Comparison of ENCODE assay signal across 19 cellular contexts in the genomic region with DNA sequence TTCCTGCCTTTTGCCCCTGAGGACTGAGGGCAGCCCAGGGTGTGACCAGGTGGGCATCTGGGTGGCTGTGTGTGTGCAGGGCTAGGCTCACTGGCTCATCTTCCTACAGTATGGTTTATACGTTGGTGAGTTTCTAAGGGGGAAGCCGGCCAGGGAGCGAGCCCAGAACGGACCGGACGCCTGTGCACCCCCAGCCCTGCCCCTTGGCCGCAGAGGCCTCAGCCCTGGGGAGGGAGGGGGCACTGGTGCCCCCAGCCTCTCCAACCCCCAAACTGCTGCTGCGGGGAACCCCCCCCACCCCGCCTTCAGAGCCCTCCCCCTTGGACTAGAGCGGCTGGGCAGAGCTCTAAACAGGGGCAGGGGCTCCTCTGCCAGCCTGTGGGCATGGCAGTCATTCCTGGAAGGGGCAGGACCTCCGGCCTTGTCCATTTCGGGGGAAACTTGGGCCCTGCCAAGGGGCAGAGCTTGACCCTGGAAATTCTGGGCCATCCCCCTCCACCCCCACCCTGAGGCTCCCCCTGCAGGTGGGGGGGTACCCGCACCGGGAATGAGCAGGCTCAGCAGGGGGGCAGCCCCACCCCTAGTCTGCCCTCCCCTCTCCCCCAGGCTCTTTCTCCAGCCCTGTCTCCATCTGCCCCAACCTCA. TPM values are rescaled to one million over a fixed set of nuclear protein-coding genes. Genes with fewer than 3 reads are reported as not detected.
DNase-seq lines count a peak whose midpoint lies in the region; ATAC-seq and TF ChIP-seq lines count a peak whose summit lies in the region.
"Had no signal": no experiment of that assay in that cellular context is flagged by ENCODE, and none has a peak within 500 bp of the region (broad histone marks: within the 10 kb centered on the region; RNA-seq: fewer than 3 reads in every experiment).

No MANE protein-coding gene starts in this region.

- H3K4me3 ChIP-seq in GM12875 (ENCODE audit: low read depth, low read length): no peak overlapping the region
- no peak overlapping the region for H3K4me3 ChIP-seq in coronary artery
- H3K4me3 ChIP-seq: mucosa of descending colon, tibial nerve had no signal

- no peak overlapping the region for H3K4me3 Mint-ChIP-seq in CD4-positive, alpha-beta T cell
- no peak overlapping the region for H3K4me3 Mint-ChIP-seq in WTC11
- peak overlapping the region; percentile 90 for H3K4me3 Mint-ChIP-seq in neural crest cell
- H3K4me3 Mint-ChIP-seq: activated CD8-positive, alpha-beta T cell treated with anti-CD3 and anti-CD28 coated beads for 36 hours; CD14-positive monocyte had no signal

- intact Hi-C loops in CD4-positive, alpha-beta T cell (cut with DNase I, micrococcal nuclease): loop anchor here in 1 of 2 experiments (10.0 kb wide), 1 partner anchor 429 kb away; the partner anchor contains the start of gene CFL1

- H3K27me3 Mint-ChIP-seq in CD4-positive, alpha-beta T cell: no peaks in the 10 kb centered on the region
- H3K27me3 Mint-ChIP-seq in WTC11 (ENCODE audit: low read depth): peaks cover 22% of the 10 kb centered on the region
- H3K27me3 Mint-ChIP-seq in neural crest cell (ENCODE audit: low read depth): peaks cover 17% of the 10 kb centered on the region

- CTCF ChIA-PET in CD4-positive, alpha-beta T cell (lab: Charles Lee): interaction anchor here (1.0 to 1.9 kb wide), 4 partner anchors 10 to 155 kb away, joined by 3 to 54 read pairs (median 4); partner anchors contain the start of gene MRPL11
- CTCF ChIA-PET in WTC11 (lab: Charles Lee): interaction anchor here (0.9 to 3.5 kb wide), 15 partner anchors 8 to 281 kb away, joined by 3 to 36 read pairs (median 9); partner anchors contain the start of genes BANF1, CD248, EIF1AD and RAB1B

- peaks cover 40% of the 10 kb centered on the region for H3K4me1 Mint-ChIP-seq in CD4-positive, alpha-beta T cell (ENCODE audit: low read depth)
- peaks cover 24% of the 10 kb centered on the region for H3K4me1 Mint-ChIP-seq in WTC11
- H3K4me1 Mint-ChIP-seq in neural crest cell: peaks cover 51% of the 10 kb centered on the region

- no peaks in the 10 kb centered on the region for H3K9me3 Mint-ChIP-seq in CD4-positive, alpha-beta T cell
- H3K9me3 Mint-ChIP-seq in WTC11 (no peaks in the 10 kb centered on the region), neural crest cell (no peaks in the 10 kb centered on the region)
- H3K9me3 Mint-ChIP-seq: activated CD8-positive, alpha-beta T cell treated with anti-CD3 and anti-CD28 coated beads for 36 hours had no signal

- POLR2A ChIA-PET in CD4-positive, alpha-beta T cell (lab: Charles Lee): interaction anchor here (0.9 to 6.5 kb wide), 4 partner anchors 15 to 394 kb away, joined by 3 to 34 read pairs (median 6); partner anchors contain the start of gene RAB1B
- POLR2A ChIA-PET in WTC11 (lab: Charles Lee): no interaction called here

- no peak for TF ChIP-seq CTCF in CD4-positive, alpha-beta T cell (IDR thresholded peaks at IDR 0.05)
- TF ChIP-seq CTCF in GM12875 (IDR thresholded peaks at IDR 0.05; ENCODE audit: borderline replicate concordance, insufficient read depth, low read depth, low read length): 0 out of 2 replicates have a peak, but pooled peaks have one; percentile 12
- TF ChIP-seq CTCF in WTC11 (IDR thresholded peaks at IDR 0.05): no peak
- TF ChIP-seq CTCF in neural crest cell (conservative IDR thresholded peaks at IDR 0.05): no peak
- no peak for TF ChIP-seq CTCF in coronary artery (IDR thresholded peaks at IDR 0.05)

- ATAC-seq in CD4-positive, alpha-beta T cell (ENCODE audit: poor library complexity): no peak
- no peak for ATAC-seq in WTC11

- H3K36me3 Mint-ChIP-seq in CD4-positive, alpha-beta T cell (ENCODE audit: low read depth): peaks cover 10% of the 10 kb centered on the region
- H3K36me3 Mint-ChIP-seq in WTC11: no peaks in the 10 kb centered on the region
- H3K36me3 Mint-ChIP-seq in neural crest cell (ENCODE audit: low read depth): no peaks in the 10 kb centered on the region

- H3K27me3 ChIP-seq in CD4-positive, alpha-beta T cell (ENCODE audit: control insufficient read depth, insufficient read depth, low read length): no peaks in the 10 kb centered on the region

- H3K27ac ChIP-seq in CD4-positive, alpha-beta T cell (ENCODE audit: low read depth, low read length): no peak overlapping the region
- H3K27ac ChIP-seq in coronary artery: no peak overlapping the region

- H3K27ac Mint-ChIP-seq in CD4-positive, alpha-beta T cell: peak overlapping the region; percentile 81
- H3K27ac Mint-ChIP-seq in WTC11 (0 out of 2 replicates have a peak overlapping the region, but pooled peaks have one; percentile 15), neural crest cell (ENCODE audit: unreplicated experiment) (no peak overlapping the region)

- H3K9me3 ChIP-seq in CD4-positive, alpha-beta T cell (ENCODE audit: control insufficient read depth, low read length): no peaks in the 10 kb centered on the region
- H3K9me3 ChIP-seq: mucosa of descending colon, tibial nerve had no signal

- DNase-seq in CD4-positive, alpha-beta T cell: no peak
- DNase-seq in WTC11 (ENCODE audit: low spot score): no peak
- no peak for DNase-seq in neural crest cell (ENCODE audit: low read depth, low spot score)
- no peak for DNase-seq in iPS-NIHi7 (ENCODE audit: extremely low spot score)
- no peak for DNase-seq in stimulated activated naive CD4-positive, alpha-beta T cell treated with Interleukin-2 at 50 U/mL for 16 hours (lab: John Stamatoyannopoulos, UW)
- no peak for DNase-seq in coronary artery (ENCODE audit: low spot score)
- DNase-seq in NCI-H1417 (lab: John Stamatoyannopoulos, UW): no peak
- DNase-seq: activated CD8-positive, alpha-beta T cell treated with anti-CD3 and anti-CD28 coated beads for 36 hours; activated effector memory CD4-positive, alpha-beta T cell treated with Interleukin-2 at 50 U/mL for 16 hours; amygdala; NCI-H2029; NCI-H510A treated with DMSO at 0.1 percent for 48 hours; OCI-M1 had no signal

TF ChIP-seq in WTC11, 78 proteins besides CTCF, POLR2A, EP300 and RAD21:
- no peak for TF ChIP-seq JAZF1 (CRISPR knock-in tag; IDR thresholded peaks at IDR 0.05)
- TF ChIP-seq MLX (CRISPR knock-in tag; IDR thresholded peaks at IDR 0.05): no peak
- TF ChIP-seq PRRX2 (CRISPR knock-in tag; IDR thresholded peaks at IDR 0.05): no peak
- TF ChIP-seq, protein P1, sequence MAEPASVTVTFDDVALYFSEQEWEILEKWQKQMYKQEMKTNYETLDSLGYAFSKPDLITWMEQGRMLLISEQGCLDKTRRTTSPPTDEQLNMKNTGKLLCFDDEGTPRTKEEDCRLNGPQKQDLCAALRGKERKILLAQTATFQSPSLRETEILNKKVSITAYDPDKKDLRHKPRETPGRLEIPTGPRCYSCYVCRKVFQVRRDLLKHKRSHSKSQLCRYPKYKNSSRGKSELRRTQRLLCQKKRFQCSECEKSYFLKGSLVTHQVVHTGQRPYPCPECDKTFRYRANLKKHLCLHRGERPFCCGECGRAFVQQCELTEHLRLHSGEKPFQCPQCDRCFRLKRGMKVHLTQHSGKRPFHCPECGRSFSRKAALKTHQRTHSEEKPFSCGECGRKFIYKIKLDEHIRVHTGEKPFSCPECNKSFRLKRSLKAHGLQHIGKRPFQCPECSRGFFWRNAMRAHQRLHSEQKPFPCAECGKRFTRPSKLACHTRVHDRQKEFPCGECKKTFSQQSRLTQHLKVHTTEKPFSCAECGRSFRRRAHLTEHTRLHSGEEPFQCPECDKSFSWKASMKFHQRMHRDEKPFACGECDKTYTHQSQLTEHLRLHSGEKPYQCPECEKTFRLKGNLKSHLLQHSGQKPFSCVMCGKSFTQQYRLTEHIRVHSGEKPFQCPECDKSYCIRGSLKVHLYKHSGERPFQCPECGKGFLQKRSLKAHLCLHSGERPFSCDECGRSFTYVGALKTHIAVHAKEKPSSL (CRISPR knock-in tag; conservative IDR thresholded peaks at IDR 0.05): no peak

RNA-seq across cellular contexts. Expression of gene YIF1A, which starts 5.4 kb away (rescaled TPM):
- total RNA-seq in CD4-positive, alpha-beta T cell: 10 to 100 TPM; 17.4 to 21.1 TPM
- total RNA-seq in WTC11 (2021) (86.0 to 86.9 TPM (median 86.4 TPM) in 3 replicates), neural crest cell (59.4 and 60.9 TPM in 2 replicates)

RNA-seq across cellular contexts. Expression of gene CNIH2, which starts 5.6 kb away (rescaled TPM):
- total RNA-seq in CD4-positive, alpha-beta T cell: 1 to 10 TPM; 4.1 to 6.2 TPM
- total RNA-seq in WTC11 (2021) (12.2 to 12.9 TPM (median 12.2 TPM) in 3 replicates), neural crest cell (44.6 and 46.0 TPM in 2 replicates)
- total RNA-seq: skeletal muscle tissue, tibial nerve had no signal

RNA-seq across cellular contexts. Expression of gene TMEM151A, which starts 8.1 kb away (rescaled TPM):
- under 1 TPM; 0.11 to 0.14 TPM for total RNA-seq in CD4-positive, alpha-beta T cell
- total RNA-seq in WTC11 (2021) (2.2 to 2.3 TPM (median 2.3 TPM) in 3 replicates), neural crest cell (0.57 and 1.0 TPM in 2 replicates)
- total RNA-seq: activated CD8-positive, alpha-beta T cell treated with anti-CD3 and anti-CD28 coated beads for 36 hours; HT1080; skeletal muscle tissue; tibial nerve had no signal

RNA-seq across cellular contexts. Expression of gene RAB1B, which starts 15.1 kb away (rescaled TPM):
- 10 to 100 TPM; 27.4 to 29.4 TPM for total RNA-seq in CD4-positive, alpha-beta T cell
- total RNA-seq in WTC11 (2021) (125 to 134 TPM (median 130 TPM) in 3 replicates), neural crest cell (114 and 116 TPM in 2 replicates)

RNA-seq across cellular contexts. Expression of gene KLC2, which starts 26.1 kb away (rescaled TPM):
- total RNA-seq in CD4-positive, alpha-beta T cell: 10 to 100 TPM; 28.6 to 30.0 TPM
- total RNA-seq in WTC11 (2021) (52.3 to 54.9 TPM (median 54.1 TPM) in 3 replicates), neural crest cell (64.5 and 70.8 TPM in 2 replicates)
